ENCODE assay signal across 20 cellular contexts in genomic region chr1:101285922-101286568, GRCh38. TPM values are rescaled to one million over a fixed set of nuclear protein-coding genes. Genes with fewer than 3 reads are reported as not detected.
DNase-seq lines count a peak whose midpoint lies in the region; ATAC-seq and TF ChIP-seq lines count a peak whose summit lies in the region.
"Had no signal": no experiment of that assay in that cellular context is flagged by ENCODE, and none has a peak within 500 bp of the region (broad histone marks: within the 10 kb centered on the region; RNA-seq: fewer than 3 reads in every experiment).

No MANE protein-coding gene starts in this region.

- CTCF ChIA-PET in activated CD4-positive, alpha-beta T cell treated with anti-CD3 and anti-CD28 coated beads for 36 hours (lab: Charles Lee), result interaction anchor here (0.6 to 9.6 kb wide), 21 partner anchors 23 to 831 kb away, joined by 3 to 98 read pairs (median 4); no protein-coding TSS in a partner anchor
- CTCF ChIA-PET in PC-3 (lab: Charles Lee), result interaction anchor here (0.6 to 1.2 kb wide), 4 partner anchors 47 to 553 kb away, joined by 3 read pairs; no protein-coding TSS in a partner anchor

- no peak overlapping the region for H3K4me3 Mint-ChIP-seq in activated CD4-positive, alpha-beta T cell treated with anti-CD3 and anti-CD28 coated beads for 36 hours
- H3K4me3 Mint-ChIP-seq in central memory CD8-positive, alpha-beta T cell, result peak overlapping the region; percentile 19
- peak overlapping the region; percentile 47 for H3K4me3 Mint-ChIP-seq in stimulated activated effector memory CD8-positive, alpha-beta T cell treated with anti-CD3 and anti-CD28 coated beads, Interleukin-12 subunit alpha, Interleukin-12 subunit beta, amount 100 ng/mL, for 72 hours

- peak overlapping the region; percentile 79 for H3K27ac Mint-ChIP-seq in activated CD4-positive, alpha-beta T cell treated with anti-CD3 and anti-CD28 coated beads for 36 hours
- peak overlapping the region; percentile 97 for H3K27ac Mint-ChIP-seq in central memory CD8-positive, alpha-beta T cell (ENCODE audit: low read depth)
- H3K27ac Mint-ChIP-seq in stimulated activated effector memory CD8-positive, alpha-beta T cell treated with anti-CD3 and anti-CD28 coated beads, Interleukin-12 subunit alpha, Interleukin-12 subunit beta, amount 100 ng/mL, for 72 hours, result peak overlapping the region; percentile 73

- peaks cover 2% of the 10 kb centered on the region for H3K36me3 Mint-ChIP-seq in activated CD4-positive, alpha-beta T cell treated with anti-CD3 and anti-CD28 coated beads for 36 hours (ENCODE audit: low read depth)
- H3K36me3 Mint-ChIP-seq in central memory CD8-positive, alpha-beta T cell (ENCODE audit: insufficient read depth), result peaks cover 5% of the 10 kb centered on the region
- peaks cover 6% of the 10 kb centered on the region for H3K36me3 Mint-ChIP-seq in stimulated activated effector memory CD8-positive, alpha-beta T cell treated with anti-CD3 and anti-CD28 coated beads, Interleukin-12 subunit alpha, Interleukin-12 subunit beta, amount 100 ng/mL, for 72 hours

- H3K36me3 ChIP-seq in PC-3 (ENCODE audit: low read depth, low read length), result no peaks in the 10 kb centered on the region
- H3K36me3 ChIP-seq: BE2C, pancreas had no signal

- H3K9me2 ChIP-seq in PC-3 (replicated peaks; ENCODE audit: low read length), result no peaks in the 10 kb centered on the region

- no TSS peak for BruUV-seq in PC-3 (replicated peaks; lab: Mats Ljungman, UMichigan)

- no peak for TF ChIP-seq CTCF in PC-3 (conservative IDR thresholded peaks at IDR 0.05; ENCODE audit: low read depth, low read length)

- no peaks in the 10 kb centered on the region for H3K27me3 Mint-ChIP-seq in activated CD4-positive, alpha-beta T cell treated with anti-CD3 and anti-CD28 coated beads for 36 hours
- H3K27me3 Mint-ChIP-seq in central memory CD8-positive, alpha-beta T cell, result no peaks in the 10 kb centered on the region

- no peaks in the 10 kb centered on the region for H4K20me1 ChIP-seq in PC-3 (ENCODE audit: low read length)

- H3K9me3 ChIP-seq in PC-3 (ENCODE audit: low read length), result no peaks in the 10 kb centered on the region
- H3K9me3 ChIP-seq: BE2C, pancreas had no signal

- no peaks in the 10 kb centered on the region for H3K79me2 ChIP-seq in PC-3 (ENCODE audit: low read length)
- H3K79me2 ChIP-seq: hepatocyte had no signal

- H3K4me1 ChIP-seq in PC-3 (ENCODE audit: insufficient read depth, low read length), result peaks cover 14% of the 10 kb centered on the region

- peak overlapping the region; percentile 34; the same call in 1 of the 2 replicates for H3K27ac ChIP-seq in PC-3 (ENCODE audit: low read length)
- H3K27ac ChIP-seq: hepatocyte, pancreas had no signal

- H3K4me3 ChIP-seq in PC-3 (ENCODE audit: low read length), result no peak overlapping the region
- H3K4me3 ChIP-seq: hepatocyte, pancreas had no signal

- no peak overlapping the region for H2AFZ ChIP-seq in PC-3 (ENCODE audit: low read length)
- H2AFZ ChIP-seq: hepatocyte had no signal

- intact Hi-C loops in activated CD4-positive, alpha-beta T cell treated with anti-CD3 and anti-CD28 coated beads for 36 hours (cut with DNase I, micrococcal nuclease), result loop anchor here (2.0 to 5.0 kb wide), 2 partner anchors 27 to 824 kb away; no protein-coding TSS in a partner anchor
- intact Hi-C loops in PC-3 (cut with micrococcal nuclease), result loop anchor here (5.0 kb wide), 1 partner anchor 244 kb away; no protein-coding TSS in a partner anchor

- no peak for DNase-seq in activated CD4-positive, alpha-beta T cell treated with anti-CD3 and anti-CD28 coated beads for 36 hours
- DNase-seq in activated CD4-positive, alpha-beta T cell treated with anti-CD3 and anti-CD28 coated beads for 1 hour, result no peak
- DNase-seq in PC-3 (peak; percentile 44), GDM1 (lab: John Stamatoyannopoulos, UW) (no peak), NCI-H510A treated with DMSO at 0.1 percent for 48 hours (lab: John Stamatoyannopoulos, UW) (no peak), HPDE6-E6E7 (ENCODE audit: extremely low spot score) (no peak)
- no peak for DNase-seq in central memory CD8-positive, alpha-beta T cell (ENCODE audit: low spot score in 2 of 2)
- no peak for DNase-seq in stimulated activated effector memory CD8-positive, alpha-beta T cell treated with anti-CD3 and anti-CD28 coated beads, Interleukin-12 subunit alpha, Interleukin-12 subunit beta, amount 100 ng/mL, for 72 hours (ENCODE audit: low spot score in 2 of 2)
- DNase-seq: activated gamma-delta T cell, BE2C, H7, mammary epithelial cell, NCI-H1105 treated with DMSO at 0.1 percent for 48 hours, NCI-H2171, NCI-H526 treated with DMSO at 0.1 percent for 48 hours, pancreas, trophoblast cell had no signal

- no peaks in the 10 kb centered on the region for H3K27me3 ChIP-seq in PC-3 (ENCODE audit: low read length)
- H3K27me3 ChIP-seq: BE2C, hepatocyte, pancreas had no signal

- H3F3A ChIP-seq in PC-3 (ENCODE audit: low read length, unreplicated experiment), result no peaks in the 10 kb centered on the region

- peaks cover 95% of the 10 kb centered on the region for H3K4me1 Mint-ChIP-seq in activated CD4-positive, alpha-beta T cell treated with anti-CD3 and anti-CD28 coated beads for 36 hours
- peaks cover 77% of the 10 kb centered on the region for H3K4me1 Mint-ChIP-seq in central memory CD8-positive, alpha-beta T cell
- peaks cover 82% of the 10 kb centered on the region for H3K4me1 Mint-ChIP-seq in stimulated activated effector memory CD8-positive, alpha-beta T cell treated with anti-CD3 and anti-CD28 coated beads, Interleukin-12 subunit alpha, Interleukin-12 subunit beta, amount 100 ng/mL, for 72 hours

- no peak overlapping the region for H3K9ac ChIP-seq in PC-3 (ENCODE audit: low read length)

- POLR2A ChIA-PET in activated CD4-positive, alpha-beta T cell treated with anti-CD3 and anti-CD28 coated beads for 36 hours (lab: Charles Lee), result interaction anchor here (1.1 to 1.2 kb wide), 2 partner anchors 34 to 47 kb away, joined by 3 to 4 read pairs; no protein-coding TSS in a partner anchor
- POLR2A ChIA-PET in PC-3 (lab: Charles Lee; ENCODE audit: unreplicated experiment), result no interaction called here

- no peaks in the 10 kb centered on the region for H3K9me3 Mint-ChIP-seq in activated CD4-positive, alpha-beta T cell treated with anti-CD3 and anti-CD28 coated beads for 36 hours (ENCODE audit: low read depth)
- H3K9me3 Mint-ChIP-seq in central memory CD8-positive, alpha-beta T cell, result no peaks in the 10 kb centered on the region
- no peaks in the 10 kb centered on the region for H3K9me3 Mint-ChIP-seq in stimulated activated effector memory CD8-positive, alpha-beta T cell treated with anti-CD3 and anti-CD28 coated beads, Interleukin-12 subunit alpha, Interleukin-12 subunit beta, amount 100 ng/mL, for 72 hours

- ATAC-seq in activated CD4-positive, alpha-beta T cell treated with anti-CD3 and anti-CD28 coated beads for 36 hours, result peak; percentile 30
- ATAC-seq in PC-3, result peak; percentile 68
- ATAC-seq in central memory CD8-positive, alpha-beta T cell (replicated peaks; ENCODE audit: extremely low read depth, poor library complexity, severe bottlenecking), result no peak
- ATAC-seq in stimulated activated effector memory CD8-positive, alpha-beta T cell treated with anti-CD3 and anti-CD28 coated beads, Interleukin-12 subunit alpha, Interleukin-12 subunit beta, amount 100 ng/mL, for 72 hours, result peak; percentile 63
- ATAC-seq: HepG2, pancreas, sciatic nerve had no signal

- peak overlapping the region; percentile 17; the same call in 1 of the 2 replicates for H3K4me2 ChIP-seq in PC-3 (ENCODE audit: low read length)
- H3K4me2 ChIP-seq: hepatocyte had no signal

RNA-seq across cellular contexts. Expression of gene S1PR1, which starts 49.2 kb away (rescaled TPM):
- 100 to 1,000 TPM; 109 to 130 TPM for total RNA-seq in activated CD4-positive, alpha-beta T cell treated with anti-CD3 and anti-CD28 coated beads for 36 hours
- total RNA-seq in PC-3 (2014; rRNA removed), result 2.1 TPM in 2 replicates
- total RNA-seq: HepG2 had no signal

Comparison
In these comparisons a context has a peak if more than half of its experiments do, and no peak if none do; other contexts are left out.
1. RNA of gene S1PR1, which starts 49.2 kb away (total RNA-seq): 109 to 130 TPM in activated CD4-positive, alpha-beta T cell treated with anti-CD3 and anti-CD28 coated beads for 36 hours; 2.1 TPM in PC-3; every median in the first group is over 10 times any median in the second.
2. Peak in every context shown above with its lines, with median percentiles within 50 percentile points of each other: H3K27ac Mint-ChIP-seq.